ENCODE assay signal across 20 cellular contexts in genomic region chr13:85266331-85266730, GRCh38.
DNase-seq lines count a peak whose midpoint lies in the region; TF ChIP-seq lines count a peak whose summit lies in the region.
"Had no signal": no experiment of that assay in that cellular context is flagged by ENCODE, and none has a peak within 500 bp of the region (broad histone marks: within the 10 kb centered on the region; RNA-seq: fewer than 3 reads in every experiment).

No MANE protein-coding gene starts in this region.

- WGBS in endodermal cell (ENCODE audit: insufficient coverage in 1 of 2, insufficient read length in 1 of 2), 2 experiments = 65% methylated on average over 1 of the region's 1 CpG; no CpG with 5 or more reads in 1 of the 2 experiments
- WGBS in neuronal stem cell (ENCODE audit: extremely low coverage in 2 of 2, insufficient read length in 2 of 2, insufficient replicate concordance in 1 of 2), 2 donors = no CpG with 5 or more reads among the region's 1 CpG
- 14 to 25% methylated on average over 1 of the region's 1 CpG for WGBS in lower leg skin, 2 donors

- H2BK15ac ChIP-seq in neuronal stem cell (ENCODE audit: low read length) = no peak overlapping the region

- peaks cover 23% of the 10 kb centered on the region for H3K4me1 Mint-ChIP-seq in endodermal cell
- H3K4me1 Mint-ChIP-seq: activated CD8-positive, alpha-beta memory T cell treated with anti-CD3 and anti-CD28 coated beads, Interleukin-2, amount 10 ng/mL, durations not matched to agents 7 days and 5 days; activated naive CD8-positive, alpha-beta T cell treated with anti-CD3 and anti-CD28 coated beads, Interleukin-2, amount 50 U/mL, for 24 hours had no signal

- H3K18ac ChIP-seq in neuronal stem cell (ENCODE audit: low read length) = no peak overlapping the region

- H3K9ac ChIP-seq in endodermal cell (ENCODE audit: extremely low read depth, low read length, poor library complexity, severe bottlenecking) (no peak overlapping the region), neuronal stem cell (ENCODE audit: low read depth, low read length, poor library complexity) (no peak overlapping the region)

- no peaks in the 10 kb centered on the region for H3K36me3 ChIP-seq in endodermal cell (ENCODE audit: control insufficient read depth, insufficient read depth, low read length)
- H3K36me3 ChIP-seq in neuronal stem cell (replicated peaks in 1 of 2; ENCODE audit: control insufficient read depth in 2 of 2, insufficient read depth in 2 of 2, low read length in 2 of 2) = no peaks in the 10 kb centered on the region
- H3K36me3 ChIP-seq: esophagus muscularis mucosa, left ventricle myocardium inferior, SJSA1 had no signal

- no peaks in the 10 kb centered on the region for H3K4me1 ChIP-seq in endodermal cell (ENCODE audit: control insufficient read depth, insufficient read depth, low read length)
- peaks cover 0 to 4% of the 10 kb centered on the region in 2 donors for H3K4me1 ChIP-seq in neuronal stem cell (ENCODE audit: control insufficient read depth in 2 of 2, insufficient read depth in 1 of 2, low read depth in 1 of 2, low read length in 2 of 2)
- H3K4me1 ChIP-seq: Caco-2, esophagus muscularis mucosa, left ventricle myocardium inferior, SJSA1 had no signal

- no peaks in the 10 kb centered on the region for H3K27me3 Mint-ChIP-seq in endodermal cell (ENCODE audit: insufficient read depth)
- H3K27me3 Mint-ChIP-seq: activated CD8-positive, alpha-beta memory T cell treated with anti-CD3 and anti-CD28 coated beads, Interleukin-2, amount 10 ng/mL, durations not matched to agents 7 days and 5 days; activated naive CD8-positive, alpha-beta T cell treated with anti-CD3 and anti-CD28 coated beads, Interleukin-2, amount 50 U/mL, for 24 hours had no signal

- H3K4ac ChIP-seq in neuronal stem cell (ENCODE audit: low read length) = no peak overlapping the region

- intact Hi-C loops in dorsolateral prefrontal cortex (cut with DNase I) = no loop called here
- intact Hi-C loops in lower leg skin (cut with DNase I; ENCODE audit: low total_unique reads) = no loop called here

- no peak overlapping the region for H4K91ac ChIP-seq in neuronal stem cell (ENCODE audit: low read depth, low read length, poor library complexity)

- H3K23ac ChIP-seq in neuronal stem cell (ENCODE audit: low read depth, low read length, poor library complexity) = no peak overlapping the region

- DNase-seq in ELF-1 (ENCODE audit: low read depth, low spot score) (peak; percentile 56), NCI-H146 treated with DMSO at 0.1 percent for 48 hours (lab: John Stamatoyannopoulos, UW; ENCODE audit: unreplicated experiment) (peak; percentile 76), endodermal cell (peak; percentile 53), neuronal stem cell (ENCODE audit: low spot score) (no peak), D341Med (ENCODE audit: low spot score) (no peak), dorsolateral prefrontal cortex (no peak), lower leg skin (ENCODE audit: low spot score in 2 of 2) (no peak), GM19238 (ENCODE audit: insufficient read length, low spot score) (no peak)
- DNase-seq: activated CD4-positive, alpha-beta T cell treated with anti-CD3 and anti-CD28 coated beads for 4 hours; activated CD8-positive, alpha-beta memory T cell treated with anti-CD3 and anti-CD28 coated beads, Interleukin-2, amount 10 ng/mL, durations not matched to agents 7 days and 5 days; activated naive CD8-positive, alpha-beta T cell treated with anti-CD3 and anti-CD28 coated beads, Interleukin-2, amount 50 U/mL, for 24 hours; Caco-2; GF-D8; left ventricle myocardium inferior; NCI-H2029 treated with DMSO at 0.1 percent for 48 hours; NCI-H524 treated with DMSO at 0.1 percent for 48 hours; stimulated activated CD4-positive, alpha-beta T cell treated with anti-CD3 and anti-CD28 coated beads, Interleukin-2, amount 100 ng/mL, for 24 hours; T1000 had no signal

- no peak overlapping the region for H4K8ac ChIP-seq in neuronal stem cell (ENCODE audit: low read depth, low read length)

- no peaks in the 10 kb centered on the region for H3K9me3 Mint-ChIP-seq in endodermal cell

- H3K14ac ChIP-seq in neuronal stem cell (ENCODE audit: low read length) = no peak overlapping the region

- no peak overlapping the region for H2BK12ac ChIP-seq in neuronal stem cell (ENCODE audit: low read length)

- no peak overlapping the region for H2BK120ac ChIP-seq in neuronal stem cell (ENCODE audit: low read depth, low read length)

- H3K4me3 Mint-ChIP-seq in endodermal cell = no peak overlapping the region
- H3K4me3 Mint-ChIP-seq: activated CD8-positive, alpha-beta memory T cell treated with anti-CD3 and anti-CD28 coated beads, Interleukin-2, amount 10 ng/mL, durations not matched to agents 7 days and 5 days; activated naive CD8-positive, alpha-beta T cell treated with anti-CD3 and anti-CD28 coated beads, Interleukin-2, amount 50 U/mL, for 24 hours had no signal

- no peaks in the 10 kb centered on the region for H3K9me3 ChIP-seq in endodermal cell (ENCODE audit: control insufficient read depth, low read length)
- no peaks in the 10 kb centered on the region for H3K9me3 ChIP-seq in neuronal stem cell (replicated peaks in 1 of 2; ENCODE audit: control insufficient read depth in 2 of 2, insufficient read depth in 1 of 2, low read depth in 1 of 2, low read length in 2 of 2)
- H3K9me3 ChIP-seq: Caco-2, esophagus muscularis mucosa, SJSA1 had no signal

- TF ChIP-seq CTCF in endodermal cell (conservative IDR thresholded peaks at IDR 0.05) (no peak), dorsolateral prefrontal cortex (IDR thresholded peaks at IDR 0.05 in 54 of 56, conservative IDR thresholded peaks at IDR 0.05 in 2 of 56; ENCODE audit: low read depth in 1 of 56, partially characterized antibody in 56 of 56) (no peak), lower leg skin (IDR thresholded peaks at IDR 0.05) (no peak)

- no peak overlapping the region for H2AK5ac ChIP-seq in neuronal stem cell (ENCODE audit: low read depth, low read length)

- TF ChIP-seq POLR2A in lower leg skin (IDR thresholded peaks at IDR 0.05) = no peak

- H3K27ac ChIP-seq in endodermal cell (ENCODE audit: low read depth, low read length) (no peak overlapping the region), neuronal stem cell (replicated peaks; ENCODE audit: low read length) (no peak overlapping the region), dorsolateral prefrontal cortex (no peak overlapping the region)
- H3K27ac ChIP-seq: esophagus muscularis mucosa, left ventricle myocardium inferior, SJSA1 had no signal

- no peaks in the 10 kb centered on the region for H3K27me3 ChIP-seq in endodermal cell (ENCODE audit: control insufficient read depth, insufficient read depth, low read length, poor library complexity, severe bottlenecking)
- H3K27me3 ChIP-seq in neuronal stem cell (ENCODE audit: control insufficient read depth in 3 of 3, insufficient read depth in 3 of 3, low read depth in 1 of 3, low read length in 3 of 3) = no peaks in the 10 kb centered on the region
- peaks cover 0 to 8% (median 0%) of the 10 kb centered on the region in 45 donors for H3K27me3 ChIP-seq in dorsolateral prefrontal cortex
- H3K27me3 ChIP-seq: esophagus muscularis mucosa, SJSA1 had no signal

- peak overlapping the region; percentile 83 for H2AFZ ChIP-seq in neuronal stem cell (ENCODE audit: low read length)

- H3K27ac Mint-ChIP-seq in endodermal cell = no peak overlapping the region
- H3K27ac Mint-ChIP-seq: activated CD8-positive, alpha-beta memory T cell treated with anti-CD3 and anti-CD28 coated beads, Interleukin-2, amount 10 ng/mL, durations not matched to agents 7 days and 5 days; activated naive CD8-positive, alpha-beta T cell treated with anti-CD3 and anti-CD28 coated beads, Interleukin-2, amount 50 U/mL, for 24 hours had no signal

- no peak overlapping the region for H2BK5ac ChIP-seq in neuronal stem cell (ENCODE audit: low read length)

- H3K4me3 ChIP-seq in endodermal cell (ENCODE audit: low read length) (no peak overlapping the region), neuronal stem cell (ENCODE audit: low read length in 2 of 2) (no peak overlapping the region), dorsolateral prefrontal cortex (no peak overlapping the region), lower leg skin (ENCODE audit: low read depth, poor library complexity, severe bottlenecking) (no peak overlapping the region)
- H3K4me3 ChIP-seq: esophagus muscularis mucosa, left ventricle myocardium inferior, SJSA1 had no signal

- no peaks in the 10 kb centered on the region for H3K79me1 ChIP-seq in neuronal stem cell (ENCODE audit: low read depth, low read length)

- no peaks in the 10 kb centered on the region for H3K36me3 Mint-ChIP-seq in endodermal cell (ENCODE audit: low read depth)
- H3K36me3 Mint-ChIP-seq: activated CD8-positive, alpha-beta memory T cell treated with anti-CD3 and anti-CD28 coated beads, Interleukin-2, amount 10 ng/mL, durations not matched to agents 7 days and 5 days had no signal

- H3K4me2 ChIP-seq in neuronal stem cell (ENCODE audit: insufficient read depth, low read length, poor library complexity, severe bottlenecking) = no peak overlapping the region

Comparison
In these comparisons a context has a peak if more than half of its experiments do, and no peak if none do; other contexts are left out.
1. DNase-seq: peak in ELF-1 (single experiment), NCI-H146 treated with DMSO at 0.1 percent for 48 hours (single experiment) and endodermal cell (single experiment); none in neuronal stem cell (single experiment), D341Med (single experiment), dorsolateral prefrontal cortex (0 of 10), lower leg skin (0 of 2) and GM19238 (single experiment).